ENCODE assay signal across 19 cellular contexts in genomic region chr11:89659414-89659813, GRCh38. TPM values are rescaled to one million over a fixed set of nuclear protein-coding genes. Genes with fewer than 3 reads are reported as not detected.
"Had no signal": no experiment of that assay in that cellular context is flagged by ENCODE, and none has a peak within 500 bp of the region (broad histone marks: within the 10 kb centered on the region; RNA-seq: fewer than 3 reads in every experiment).

No MANE protein-coding gene starts in this region.

RNA-seq across cellular contexts. Expression of gene TRIM77, which starts 50.7 kb away (rescaled TPM):
- total RNA-seq: activated naive CD4-positive, alpha-beta T cell treated with anti-CD3 and anti-CD28 coated beads for 36 hours; activated naive CD4-positive, alpha-beta T cell treated with anti-CD3 and anti-CD28 coated beads, Interleukin-2, amount 50 U/mL, for 72 hours; activated naive CD8-positive, alpha-beta T cell treated with anti-CD3 and anti-CD28 coated beads for 36 hours; activated naive CD8-positive, alpha-beta T cell treated with anti-CD3 and anti-CD28 coated beads, Interleukin-2, amount 10 ng/mL, durations not matched to agents 7 days and 5 days; activated T-cell treated with anti-CD3 and anti-CD28 coated beads, Interleukin-2, amount 50 U/mL, for 4 hours; activated T-cell treated with anti-CD3 and anti-CD28 coated beads, Interleukin-2, amount 50 U/mL, for 72 hours; activated T-helper 1 cell treated with anti-CD3 and anti-CD28 coated beads, Interleukin-12 subunit alpha, Interleukin-12 subunit beta, Interleukin-2, Interleukin-4 antibody, amounts not matched to agents 30 ng/mL and 10 ng/mL and 1 ng/mL, durations not matched to agents 14 hours and 24 hours and 36 hours; activated T-helper 17 cell treated with anti-CD3 and anti-CD28 coated beads, Interleukin-2, amount 50 U/mL, for 72 hours; activated T-helper 2 cell treated with anti-CD3 and anti-CD28 coated beads, Interferon-gamma antibody, Interleukin-2, Interleukin-4, amounts not matched to agents 10 μg/mL and 5 μg/mL and 100 μg/mL, durations not matched to agents 14 hours and 24 hours and 36 hours; adrenal gland; aorta; ascending aorta; astrocyte; body of pancreas; breast epithelium; bronchial epithelial cell; cardiac muscle cell; cardiac septum had no signal
- polyA plus RNA-seq: adipose tissue, adrenal gland, aorta, cardiac muscle cell had no signal
